Comparison of ENCODE assay signal across 33 cellular contexts in the genomic region with DNA sequence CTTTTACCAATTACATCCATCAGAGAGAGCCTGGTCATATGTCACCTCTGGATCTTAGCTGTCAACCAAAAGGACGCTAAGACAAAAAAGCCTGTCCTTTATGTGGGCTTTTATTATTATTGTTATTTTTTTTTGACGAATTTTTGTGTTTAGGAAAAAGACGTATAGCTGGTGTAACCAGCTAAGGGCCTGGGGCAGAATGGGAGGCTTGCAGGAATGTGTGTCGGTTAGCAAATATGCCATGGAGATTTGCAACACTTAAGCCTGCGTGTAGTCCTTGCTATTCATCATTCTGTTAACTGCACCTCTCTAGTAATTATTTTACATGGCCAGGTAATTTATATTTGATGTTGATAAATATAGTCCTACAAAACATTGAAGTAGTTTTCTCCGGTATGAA.
"Had no signal": no experiment of that assay in that cellular context is flagged by ENCODE, and none has a peak within 500 bp of the region (broad histone marks: within the 10 kb centered on the region; RNA-seq: fewer than 3 reads in every experiment).

No MANE protein-coding gene starts in this region.

- H3K4me3 Mint-ChIP-seq: activated B cell treated with CpG ODN at 0.5 μM for 24 hours; activated CD8-positive, alpha-beta T cell treated with anti-CD3 and anti-CD28 coated beads for 36 hours; activated naive CD8-positive, alpha-beta T cell; activated T-cell treated with anti-CD3 and anti-CD28 coated beads, Interleukin-2, amount 50 U/mL, for 4 hours; activated T-helper 17 cell treated with anti-CD3 and anti-CD28 coated beads, Interleukin-2, amount 50 U/mL, for 72 hours; central memory CD8-positive, alpha-beta T cell; dendritic cell treated with granulocyte-macrophage colony-stimulating factor and Interleukin-4, amounts not matched to agents 40 ng/mL and 50 ng/mL, for 4 days; effector memory CD8-positive, alpha-beta T cell; T-helper 17 cell; T-helper 2 cell treated with Interferon-gamma antibody and Interleukin-4, amounts not matched to agents 5 μg/mL and 100 μg/mL, for 36 hours had no signal

- H3K27me3 ChIP-seq: brain microvascular endothelial cell, dorsolateral prefrontal cortex, esophagus squamous epithelium, gastroesophageal sphincter had no signal

- H3K9me3 Mint-ChIP-seq: activated B cell treated with CpG ODN at 0.5 μM for 24 hours had no signal

- ATAC-seq: activated CD4-positive, CD25-positive, alpha-beta regulatory T cell treated with anti-CD3 and anti-CD28 coated beads, Interleukin-2, amount 50 U/mL, for 24 hours; activated CD8-positive, alpha-beta T cell treated with anti-CD3 and anti-CD28 coated beads for 36 hours; activated T-cell treated with anti-CD3 and anti-CD28 coated beads, Interleukin-2, amount 50 U/mL, for 4 hours; activated T-helper 17 cell treated with anti-CD3 and anti-CD28 coated beads, Interleukin-2, amount 50 U/mL, for 72 hours; effector memory CD8-positive, alpha-beta T cell; gastroesophageal sphincter; T-helper 17 cell had no signal

- H3K36me3 ChIP-seq: brain microvascular endothelial cell, esophagus squamous epithelium, gastroesophageal sphincter, WERI-Rb-1 had no signal

- FAIRE-seq: astrocyte, bronchial epithelial cell had no signal

- H3K27ac ChIP-seq: brain microvascular endothelial cell, coronary artery, dorsolateral prefrontal cortex, epithelial cell of prostate, esophagus squamous epithelium, gastroesophageal sphincter, WERI-Rb-1 had no signal

- H3K27ac Mint-ChIP-seq: activated B cell treated with CpG ODN at 0.5 μM for 24 hours; activated CD8-positive, alpha-beta T cell treated with anti-CD3 and anti-CD28 coated beads for 36 hours; activated naive CD8-positive, alpha-beta T cell; activated T-helper 17 cell treated with anti-CD3 and anti-CD28 coated beads, Interleukin-2, amount 50 U/mL, for 72 hours; dendritic cell treated with granulocyte-macrophage colony-stimulating factor and Interleukin-4, amounts not matched to agents 40 ng/mL and 50 ng/mL, for 4 days; effector memory CD8-positive, alpha-beta T cell; T-helper 17 cell; T-helper 2 cell treated with Interferon-gamma antibody and Interleukin-4, amounts not matched to agents 5 μg/mL and 100 μg/mL, for 36 hours had no signal

- DNase-seq: activated B cell treated with CpG ODN at 0.5 μM for 24 hours; activated CD4-positive, alpha-beta T cell treated with anti-CD3 and anti-CD28 coated beads for 48 hours; activated CD4-positive, alpha-beta T cell treated with anti-CD3 and anti-CD28 coated beads, Interleukin-2, amount 50 U/mL, for 1 hour; activated CD4-positive, alpha-beta T cell treated with anti-CD3 and anti-CD28 coated beads, Interleukin-2, amount 50 U/mL, for 48 hours; activated CD8-positive, alpha-beta memory T cell treated with anti-CD3 and anti-CD28 coated beads for 24 hours; activated CD8-positive, alpha-beta T cell treated with anti-CD3 and anti-CD28 coated beads for 36 hours; activated effector memory CD4-positive, alpha-beta T cell treated with Interleukin-2 at 50 U/mL for 16 hours; activated gamma-delta T cell treated with Interleukin-2 at 50 U/mL for 16 hours; activated naive CD4-positive, alpha-beta T cell treated with anti-CD3 and anti-CD28 coated beads, Interleukin-2, amount 50 U/mL, for 16 hours; activated naive CD4-positive, alpha-beta T cell treated with Interleukin-2 at 50 U/mL for 16 hours; activated T-cell treated with anti-CD3 and anti-CD28 coated beads, Interleukin-2, amount 50 U/mL, for 4 hours; amniotic stem cell; anterior cingulate cortex; brain microvascular endothelial cell; dorsolateral prefrontal cortex; effector memory CD8-positive, alpha-beta T cell; esophagus squamous epithelium; foreskin melanocyte; T-helper 1 cell; T-helper 17 cell; T1000; WERI-Rb-1 had no signal

- H3K27me3 Mint-ChIP-seq: activated B cell treated with CpG ODN at 0.5 μM for 24 hours; activated CD8-positive, alpha-beta T cell treated with anti-CD3 and anti-CD28 coated beads for 36 hours; activated naive CD8-positive, alpha-beta T cell; activated T-helper 17 cell treated with anti-CD3 and anti-CD28 coated beads, Interleukin-2, amount 50 U/mL, for 72 hours; central memory CD8-positive, alpha-beta T cell; dendritic cell treated with granulocyte-macrophage colony-stimulating factor and Interleukin-4, amounts not matched to agents 40 ng/mL and 50 ng/mL, for 4 days; effector memory CD8-positive, alpha-beta T cell; T-helper 17 cell had no signal

- H3K4me1 Mint-ChIP-seq: activated B cell treated with CpG ODN at 0.5 μM for 24 hours; activated T-helper 17 cell treated with anti-CD3 and anti-CD28 coated beads, Interleukin-2, amount 50 U/mL, for 72 hours; central memory CD8-positive, alpha-beta T cell; T-helper 17 cell had no signal

- H3K9me3 ChIP-seq: esophagus squamous epithelium, gastroesophageal sphincter had no signal

- H3K4me1 ChIP-seq: esophagus squamous epithelium, gastroesophageal sphincter had no signal

- H3K36me3 Mint-ChIP-seq: activated naive CD8-positive, alpha-beta T cell had no signal

- H3K4me3 ChIP-seq: coronary artery, dorsolateral prefrontal cortex, esophagus squamous epithelium, gastroesophageal sphincter had no signal
